Comparison of ENCODE assay signal across 20 cellular contexts in the genomic region with DNA sequence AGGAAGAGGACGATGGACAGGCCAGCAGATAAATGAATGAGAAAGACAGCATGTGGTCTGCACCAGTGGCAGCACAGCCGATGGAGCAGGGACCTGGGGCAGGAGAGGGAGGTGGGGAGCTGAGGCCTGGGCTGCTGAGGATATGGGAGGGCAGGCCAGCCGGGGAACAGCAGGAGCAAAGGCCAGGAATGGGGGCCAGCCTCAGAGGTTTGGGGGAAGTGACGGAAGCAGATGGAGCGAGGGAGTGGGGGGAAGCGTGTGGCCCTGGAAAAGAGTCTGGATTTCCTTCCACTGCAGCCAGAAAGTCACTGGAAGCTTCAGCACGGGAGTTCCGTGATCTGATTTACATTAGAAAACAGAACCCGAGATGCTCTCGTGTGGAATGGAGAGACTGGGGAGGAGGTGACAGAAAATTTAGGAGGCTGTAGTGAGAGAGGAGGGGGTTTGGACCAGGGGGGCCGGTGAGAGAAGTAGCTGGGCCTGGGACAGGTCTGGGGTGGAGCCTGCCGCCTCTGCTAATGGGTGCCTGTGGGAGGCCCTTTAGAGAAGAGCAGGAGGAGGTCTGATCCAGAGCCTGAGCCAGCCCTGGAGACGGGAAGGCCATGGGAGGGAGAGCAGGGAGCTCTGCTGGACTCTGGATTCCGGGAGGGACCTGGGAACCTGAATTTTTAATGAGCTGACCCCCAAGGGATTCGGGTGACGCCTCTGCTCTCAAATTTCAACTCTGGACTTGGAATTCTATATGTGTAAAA.
"Had no signal": no experiment of that assay in that cellular context is flagged by ENCODE, and none has a peak within 500 bp of the region (broad histone marks: within the 10 kb centered on the region; RNA-seq: fewer than 3 reads in every experiment).

No MANE protein-coding gene starts in this region.

- H3K27ac ChIP-seq: coronary artery, hepatocyte, left ventricle myocardium inferior, lower lobe of right lung, neutrophil, skin epidermis, thoracic aorta had no signal

- H3K36me3 Mint-ChIP-seq: natural killer cell treated with Interleukin-12 subunit alpha and Interleukin-12 subunit beta and Interleukin-15 and Interleukin-18, amount 100 ng/mL, for 72 hours had no signal

- H3K9me3 ChIP-seq: lower lobe of right lung, neutrophil had no signal

- ATAC-seq: lower lobe of right lung; natural killer cell treated with Interleukin-12 subunit alpha and Interleukin-12 subunit beta and Interleukin-15 and Interleukin-18, amount 100 ng/mL, for 72 hours; sciatic nerve; stimulated activated naive B cell treated with anti-CD40 and anti-IgM and Interleukin-4, amounts not matched to agents 10 μg/mL and 1 μg/mL and 100 μg/mL, for 72 hours; stimulated activated naive CD8-positive, alpha-beta T cell treated with anti-CD3 and anti-CD28 coated beads, Interleukin-15, amount 100 ng/mL, for 72 hours had no signal

- H3K79me2 ChIP-seq: hepatocyte had no signal

- H2AFZ ChIP-seq: hepatocyte had no signal

- H3K4me3 Mint-ChIP-seq: memory B cell; natural killer cell treated with Interleukin-12 subunit alpha and Interleukin-12 subunit beta and Interleukin-15 and Interleukin-18, amount 100 ng/mL, for 72 hours; stimulated activated naive B cell treated with anti-CD40 and anti-IgM and Interleukin-4, amounts not matched to agents 10 μg/mL and 1 μg/mL and 100 μg/mL, for 72 hours; stimulated activated naive CD8-positive, alpha-beta T cell treated with anti-CD3 and anti-CD28 coated beads, Interleukin-15, amount 100 ng/mL, for 72 hours had no signal

- H3K4me2 ChIP-seq: hepatocyte had no signal

- H3K27ac Mint-ChIP-seq: memory B cell; natural killer cell treated with Interleukin-12 subunit alpha and Interleukin-12 subunit beta and Interleukin-15 and Interleukin-18, amount 100 ng/mL, for 72 hours; stimulated activated naive B cell treated with anti-CD40 and anti-IgM and Interleukin-4, amounts not matched to agents 10 μg/mL and 1 μg/mL and 100 μg/mL, for 72 hours; stimulated activated naive CD8-positive, alpha-beta T cell treated with anti-CD3 and anti-CD28 coated beads, Interleukin-15, amount 100 ng/mL, for 72 hours had no signal

- H3K9me3 Mint-ChIP-seq: natural killer cell treated with Interleukin-12 subunit alpha and Interleukin-12 subunit beta and Interleukin-15 and Interleukin-18, amount 100 ng/mL, for 72 hours had no signal

- DNase-seq: effector CD4-positive, alpha-beta T cell; foreskin melanocyte; islet precursor cell; left ventricle myocardium inferior; lower lobe of right lung; midbrain; posterior cingulate gyrus; stimulated activated CD4-positive, alpha-beta T cell treated with anti-CD3 and anti-CD28 coated beads, Interleukin-2, amount 100 ng/mL, for 24 hours; stimulated activated CD4-positive, alpha-beta T cell treated with anti-CD3 and anti-CD28 coated beads, Interleukin-4, amount 100 ng/mL, for 4 hours; stimulated activated naive B cell treated with anti-CD40 and anti-IgM and Interleukin-4, amounts not matched to agents 10 μg/mL and 1 μg/mL and 100 μg/mL, for 72 hours; stimulated activated naive CD8-positive, alpha-beta T cell treated with anti-CD3 and anti-CD28 coated beads, Interleukin-15, amount 100 ng/mL, for 72 hours; trophoblast cell had no signal

- H3K36me3 ChIP-seq: left ventricle myocardium inferior, lower lobe of right lung, neutrophil, thoracic aorta had no signal

- H3K4me1 ChIP-seq: left ventricle myocardium inferior, lower lobe of right lung had no signal

- H3K4me3 ChIP-seq: coronary artery, hepatocyte, left ventricle myocardium inferior, lower lobe of right lung, skin epidermis, thoracic aorta had no signal

- H3K4me1 Mint-ChIP-seq: memory B cell; stimulated activated naive CD8-positive, alpha-beta T cell treated with anti-CD3 and anti-CD28 coated beads, Interleukin-15, amount 100 ng/mL, for 72 hours had no signal
